In the genomic region with DNA sequence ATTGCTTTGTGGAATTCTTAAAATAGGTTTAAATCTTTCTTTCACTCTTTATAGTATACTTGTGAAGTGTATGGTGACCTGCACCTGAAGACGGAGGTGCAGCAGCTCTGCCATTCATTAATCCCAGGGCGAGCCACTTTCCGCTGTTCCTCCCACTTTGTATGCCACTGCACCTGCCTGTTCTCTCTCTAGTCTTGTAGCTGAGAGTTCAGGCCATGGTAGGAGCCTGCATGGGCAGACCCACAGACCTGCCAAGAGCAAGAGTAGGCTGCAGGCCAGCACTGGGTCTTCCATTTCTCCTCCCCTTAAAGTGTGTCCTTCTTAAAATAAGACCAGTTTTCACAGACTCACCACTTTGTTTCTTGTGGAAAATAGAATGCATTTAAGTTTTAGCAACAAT, we compare ENCODE assay signal across 2 cellular contexts.
TF ChIP-seq lines count a peak whose summit lies in the region.

No MANE protein-coding gene starts in this region.

TF ChIP-seq in IMR-90, 13 proteins besides CTCF, POLR2A, EP300 and RAD21:
- no peak for TF ChIP-seq NFE2L2 (IDR thresholded peaks at IDR 0.05; ENCODE audit: low read depth, low read length)
- no peak for TF ChIP-seq RCOR1 (IDR thresholded peaks at IDR 0.05; ENCODE audit: insufficient replicate concordance, low read length)
- TF ChIP-seq, protein P1, sequence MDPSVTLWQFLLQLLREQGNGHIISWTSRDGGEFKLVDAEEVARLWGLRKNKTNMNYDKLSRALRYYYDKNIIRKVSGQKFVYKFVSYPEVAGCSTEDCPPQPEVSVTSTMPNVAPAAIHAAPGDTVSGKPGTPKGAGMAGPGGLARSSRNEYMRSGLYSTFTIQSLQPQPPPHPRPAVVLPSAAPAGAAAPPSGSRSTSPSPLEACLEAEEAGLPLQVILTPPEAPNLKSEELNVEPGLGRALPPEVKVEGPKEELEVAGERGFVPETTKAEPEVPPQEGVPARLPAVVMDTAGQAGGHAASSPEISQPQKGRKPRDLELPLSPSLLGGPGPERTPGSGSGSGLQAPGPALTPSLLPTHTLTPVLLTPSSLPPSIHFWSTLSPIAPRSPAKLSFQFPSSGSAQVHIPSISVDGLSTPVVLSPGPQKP (IDR thresholded peaks at IDR 0.05; ENCODE audit: borderline replicate concordance, low read depth, low read length), result no peak
- no peak for TF ChIP-seq RFX5 (IDR thresholded peaks at IDR 0.05; ENCODE audit: low read depth, low read length)
- TF ChIP-seq MAFK (IDR thresholded peaks at IDR 0.05; ENCODE audit: low read depth, low read length), result no peak
- TF ChIP-seq CHD1 (IDR thresholded peaks at IDR 0.05; ENCODE audit: low read depth, low read length), result no peak
- no peak for TF ChIP-seq FOS (IDR thresholded peaks at IDR 0.05; ENCODE audit: low read depth, low read length)
- no peak for TF ChIP-seq CEBPB (IDR thresholded peaks at IDR 0.05; ENCODE audit: low read depth, low read length)
- TF ChIP-seq, protein P2, sequence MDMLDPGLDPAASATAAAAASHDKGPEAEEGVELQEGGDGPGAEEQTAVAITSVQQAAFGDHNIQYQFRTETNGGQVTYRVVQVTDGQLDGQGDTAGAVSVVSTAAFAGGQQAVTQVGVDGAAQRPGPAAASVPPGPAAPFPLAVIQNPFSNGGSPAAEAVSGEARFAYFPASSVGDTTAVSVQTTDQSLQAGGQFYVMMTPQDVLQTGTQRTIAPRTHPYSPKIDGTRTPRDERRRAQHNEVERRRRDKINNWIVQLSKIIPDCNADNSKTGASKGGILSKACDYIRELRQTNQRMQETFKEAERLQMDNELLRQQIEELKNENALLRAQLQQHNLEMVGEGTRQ (IDR thresholded peaks at IDR 0.05; ENCODE audit: low read depth, low read length), result no peak
- TF ChIP-seq MXI1 (IDR thresholded peaks at IDR 0.05; ENCODE audit: borderline replicate concordance, low read depth, low read length), result no peak
- TF ChIP-seq SMC3 (IDR thresholded peaks at IDR 0.05; ENCODE audit: low read depth, low read length), result no peak
TF ChIP-seq in IMR-90: peak in this region for 0.

TF ChIP-seq in H1, 55 proteins besides CTCF, POLR2A, EP300 and RAD21:
- TF ChIP-seq TAF1 (IDR thresholded peaks at IDR 0.05; ENCODE audit: low read depth, low read length) (no peak), SP1 (IDR thresholded peaks at IDR 0.05; ENCODE audit: low read depth, low read length) (no peak), SIRT6 (IDR thresholded peaks at IDR 0.05; ENCODE audit: low read length) (no peak), CHD1 (IDR thresholded peaks at IDR 0.05; ENCODE audit: low read depth, low read length) (no peak), CBX8 (IDR thresholded peaks at IDR 0.05; ENCODE audit: borderline replicate concordance, low read depth, low read length) (no peak), TAF7 (optimal IDR thresholded peaks at IDR 0.05; ENCODE audit: borderline replicate concordance, low read depth, low read length) (no peak)
